In the genomic region with DNA sequence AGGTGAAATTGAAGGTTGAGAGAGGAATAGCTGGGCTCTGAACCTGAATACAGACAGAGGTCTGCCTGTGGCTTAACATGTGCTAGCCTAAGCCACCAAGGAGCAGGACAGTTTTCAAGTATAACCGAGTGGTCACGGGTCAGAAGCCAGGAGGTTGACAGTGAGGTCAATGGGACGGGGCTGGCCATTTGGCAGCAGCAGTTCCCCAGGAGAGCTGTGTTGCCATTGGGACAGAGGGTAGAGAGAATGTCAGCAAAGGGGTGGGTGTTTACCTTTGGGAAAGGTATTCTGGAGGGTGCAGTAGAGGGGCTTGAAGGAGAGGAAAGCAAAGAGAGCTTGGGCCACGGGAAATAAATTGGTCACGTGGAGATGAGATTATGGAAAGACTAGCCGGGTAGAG, we compare ENCODE assay signal across 4 cellular contexts. TPM values are rescaled to one million over a fixed set of nuclear protein-coding genes. Genes with fewer than 3 reads are reported as not detected.
"Had no signal": no experiment of that assay in that cellular context is flagged by ENCODE, and none has a peak within 500 bp of the region (broad histone marks: within the 10 kb centered on the region; RNA-seq: fewer than 3 reads in every experiment).

No MANE protein-coding gene starts in this region.

RNA-seq across cellular contexts. Expression of gene CLEC18C, which starts 55.2 kb away (rescaled TPM):
- total RNA-seq: gastroesophageal sphincter, right atrium auricular region, suprapubic skin had no signal
- polyA plus RNA-seq: cardiac muscle cell had no signal
